In genomic region chr12:123936471-123936870, GRCh38 we compare ENCODE assay signal across 22 cellular contexts. TPM values are rescaled to one million over a fixed set of nuclear protein-coding genes. Genes with fewer than 3 reads are reported as not detected.
A peak's percentile ranks its signal among the peaks of the same experiment; 100 is the strongest.
DNase-seq lines count a peak whose midpoint lies in the region; ATAC-seq, FAIRE-seq and TF ChIP-seq lines count a peak whose summit lies in the region.
"Had no signal": no experiment of that assay in that cellular context is flagged by ENCODE, and none has a peak within 500 bp of the region (broad histone marks: within the 10 kb centered on the region; RNA-seq: fewer than 3 reads in every experiment).

No MANE protein-coding gene starts in this region.

- POLR2A ChIA-PET in activated CD4-positive, alpha-beta memory T cell treated with anti-CD3 and anti-CD28 coated beads, Interleukin-2, amount 10 ng/mL, durations not matched to agents 7 days and 5 days (lab: Charles Lee), result no interaction called here
- POLR2A ChIA-PET in GM10248 (lab: Yijun Ruan, JAX), result no interaction called here

- H3K36me3 Mint-ChIP-seq in activated CD8-positive, alpha-beta memory T cell treated with anti-CD3 and anti-CD28 coated beads, Interleukin-2, amount 10 ng/mL, durations not matched to agents 7 days and 5 days, result peaks cover 4% of the 10 kb centered on the region
- H3K36me3 Mint-ChIP-seq in CD4-positive, CD25-positive, alpha-beta regulatory T cell, result peaks cover 24% of the 10 kb centered on the region
- peaks cover 10% of the 10 kb centered on the region for H3K36me3 Mint-ChIP-seq in activated CD4-positive, alpha-beta memory T cell treated with anti-CD3 and anti-CD28 coated beads, Interleukin-2, amount 10 ng/mL, durations not matched to agents 7 days and 5 days (ENCODE audit: low read depth)

- no peak overlapping the region for H3K27ac ChIP-seq in CD4-positive, CD25-positive, alpha-beta regulatory T cell (ENCODE audit: insufficient read depth, low read length, poor library complexity, severe bottlenecking)
- no peak overlapping the region for H3K27ac ChIP-seq in kidney (ENCODE audit: low read depth in 2 of 2, low read length in 2 of 2)
- H3K27ac ChIP-seq: C4-2B, KMS-11, pancreas, thoracic aorta had no signal

- H3K27ac Mint-ChIP-seq in activated CD8-positive, alpha-beta memory T cell treated with anti-CD3 and anti-CD28 coated beads, Interleukin-2, amount 10 ng/mL, durations not matched to agents 7 days and 5 days, result peak overlapping the region; percentile 61
- H3K27ac Mint-ChIP-seq in CD4-positive, CD25-positive, alpha-beta regulatory T cell, result peak overlapping the region; percentile 26 to 86 (median 48)
- peak overlapping the region; percentile 44 for H3K27ac Mint-ChIP-seq in activated CD4-positive, alpha-beta memory T cell treated with anti-CD3 and anti-CD28 coated beads, Interleukin-2, amount 10 ng/mL, durations not matched to agents 7 days and 5 days

- FAIRE-seq in kidney (lab: Jason Lieb, UNC), result no peak
- FAIRE-seq: GM12878, H54, pancreas had no signal

- no peak overlapping the region for H3K4me3 ChIP-seq in CD4-positive, CD25-positive, alpha-beta regulatory T cell (ENCODE audit: low read depth, low read length)
- no peak overlapping the region for H3K4me3 ChIP-seq in kidney (ENCODE audit: low read length in 2 of 2)
- H3K4me3 ChIP-seq: GM12878, pancreas, thoracic aorta had no signal

- H3K27me3 Mint-ChIP-seq in activated CD8-positive, alpha-beta memory T cell treated with anti-CD3 and anti-CD28 coated beads, Interleukin-2, amount 10 ng/mL, durations not matched to agents 7 days and 5 days, result peaks cover 15% of the 10 kb centered on the region
- H3K27me3 Mint-ChIP-seq in CD4-positive, CD25-positive, alpha-beta regulatory T cell, result peaks cover 6% of the 10 kb centered on the region
- H3K27me3 Mint-ChIP-seq in activated CD4-positive, alpha-beta memory T cell treated with anti-CD3 and anti-CD28 coated beads, Interleukin-2, amount 10 ng/mL, durations not matched to agents 7 days and 5 days, result peaks cover 16% of the 10 kb centered on the region

- no peak for DNase-seq in activated CD8-positive, alpha-beta memory T cell treated with anti-CD3 and anti-CD28 coated beads, Interleukin-2, amount 10 ng/mL, durations not matched to agents 7 days and 5 days
- no peak for DNase-seq in activated CD8-positive, alpha-beta memory T cell treated with anti-CD3 and anti-CD28 coated beads for 24 hours
- no peak for DNase-seq in CD4-positive, CD25-positive, alpha-beta regulatory T cell
- DNase-seq in activated CD4-positive, alpha-beta memory T cell treated with anti-CD3 and anti-CD28 coated beads, Interleukin-2, amount 10 ng/mL, durations not matched to agents 7 days and 5 days, result no peak
- DNase-seq in kidney (peak; percentile 51), NOMO-1 treated with DMSO at 0.1 percent for 48 hours (lab: John Stamatoyannopoulos, UW; ENCODE audit: unreplicated experiment) (no peak), GM10248 (ENCODE audit: extremely low spot score) (no peak)
- DNase-seq: activated gamma-delta T cell; effector CD8-positive, alpha-beta T cell; mesenchymal stem cell; MV-4-11; NCI-H1694; NCI-H748 treated with DMSO at 0.1 percent for 48 hours; pancreas; Right ventricle myocardium superior; SW 1271 had no signal

- H3K9me3 ChIP-seq in CD4-positive, CD25-positive, alpha-beta regulatory T cell (ENCODE audit: control insufficient read depth in 2 of 2, low read length in 2 of 2), result no peaks in the 10 kb centered on the region
- no peaks in the 10 kb centered on the region for H3K9me3 ChIP-seq in kidney (ENCODE audit: control insufficient read depth in 1 of 2, low read length in 2 of 2)
- H3K9me3 ChIP-seq: pancreas, thoracic aorta had no signal

- no peak for ATAC-seq in activated CD8-positive, alpha-beta memory T cell treated with anti-CD3 and anti-CD28 coated beads, Interleukin-2, amount 10 ng/mL, durations not matched to agents 7 days and 5 days
- no peak for ATAC-seq in CD4-positive, CD25-positive, alpha-beta regulatory T cell (ENCODE audit: low read depth in 2 of 2)
- no peak for ATAC-seq in GM21529 (IDR thresholded peaks at IDR 0.05; ENCODE audit: unreplicated experiment)
- ATAC-seq: GM12878, pancreas had no signal

- TF ChIP-seq CTCF in kidney (IDR thresholded peaks at IDR 0.05; ENCODE audit: borderline replicate concordance, extremely low read depth, insufficient read depth) (no peak), GM10248 (IDR thresholded peaks at IDR 0.05; ENCODE audit: control extremely low read depth, extremely low read depth, low read depth, missing control alignments) (no peak)

- H3K9me3 Mint-ChIP-seq in activated CD8-positive, alpha-beta memory T cell treated with anti-CD3 and anti-CD28 coated beads, Interleukin-2, amount 10 ng/mL, durations not matched to agents 7 days and 5 days (ENCODE audit: low read depth), result no peaks in the 10 kb centered on the region
- H3K9me3 Mint-ChIP-seq in CD4-positive, CD25-positive, alpha-beta regulatory T cell, result peaks cover 0 to 1% (median 0%) of the 10 kb centered on the region in 7 donors
- H3K9me3 Mint-ChIP-seq in activated CD4-positive, alpha-beta memory T cell treated with anti-CD3 and anti-CD28 coated beads, Interleukin-2, amount 10 ng/mL, durations not matched to agents 7 days and 5 days, result no peaks in the 10 kb centered on the region

- H3K4me3 Mint-ChIP-seq in activated CD8-positive, alpha-beta memory T cell treated with anti-CD3 and anti-CD28 coated beads, Interleukin-2, amount 10 ng/mL, durations not matched to agents 7 days and 5 days, result no peak overlapping the region
- peak overlapping the region in 2 of 4 donors; percentile 70 to 80 for H3K4me3 Mint-ChIP-seq in CD4-positive, CD25-positive, alpha-beta regulatory T cell
- no peak overlapping the region for H3K4me3 Mint-ChIP-seq in activated CD4-positive, alpha-beta memory T cell treated with anti-CD3 and anti-CD28 coated beads, Interleukin-2, amount 10 ng/mL, durations not matched to agents 7 days and 5 days

- H3K27me3 ChIP-seq in CD4-positive, CD25-positive, alpha-beta regulatory T cell (ENCODE audit: control insufficient read depth, insufficient read depth, low read length), result peaks cover 8% of the 10 kb centered on the region
- H3K27me3 ChIP-seq: pancreas had no signal

- peaks cover 35% of the 10 kb centered on the region for H3K4me1 Mint-ChIP-seq in activated CD8-positive, alpha-beta memory T cell treated with anti-CD3 and anti-CD28 coated beads, Interleukin-2, amount 10 ng/mL, durations not matched to agents 7 days and 5 days
- peaks cover 6 to 42% (median 23%) of the 10 kb centered on the region in 4 donors for H3K4me1 Mint-ChIP-seq in CD4-positive, CD25-positive, alpha-beta regulatory T cell
- peaks cover 37% of the 10 kb centered on the region for H3K4me1 Mint-ChIP-seq in activated CD4-positive, alpha-beta memory T cell treated with anti-CD3 and anti-CD28 coated beads, Interleukin-2, amount 10 ng/mL, durations not matched to agents 7 days and 5 days

- H3K36me3 ChIP-seq in CD4-positive, CD25-positive, alpha-beta regulatory T cell (ENCODE audit: control insufficient read depth, insufficient read depth, low read length), result peaks cover 6% of the 10 kb centered on the region
- H3K36me3 ChIP-seq in kidney (ENCODE audit: control insufficient read depth in 1 of 2, insufficient read depth in 2 of 2, low read length in 2 of 2), result peaks cover 7% of the 10 kb centered on the region in 2 donors

- intact Hi-C loops in kidney (cut with DNase I), result no loop called here

- CTCF ChIA-PET in activated CD8-positive, alpha-beta memory T cell treated with anti-CD3 and anti-CD28 coated beads, Interleukin-2, amount 10 ng/mL, durations not matched to agents 7 days and 5 days (lab: Charles Lee), result no interaction called here
- CTCF ChIA-PET in activated CD4-positive, alpha-beta memory T cell treated with anti-CD3 and anti-CD28 coated beads, Interleukin-2, amount 10 ng/mL, durations not matched to agents 7 days and 5 days (lab: Charles Lee), result interaction anchor here (1.2 kb wide), 1 partner anchor 10 kb away, joined by 3 read pairs; no protein-coding TSS in a partner anchor
- CTCF ChIA-PET in GM10248 (lab: Yijun Ruan, JAX), result interaction anchor here (2.1 to 3.7 kb wide), 2 partner anchors 10 to 31 kb away, joined by 5 to 15 read pairs; no protein-coding TSS in a partner anchor

- H3K9ac ChIP-seq in kidney (ENCODE audit: low read length in 2 of 2), result no peak overlapping the region
- H3K9ac ChIP-seq: KMS-11 had no signal

- peaks cover 22% of the 10 kb centered on the region for H3K4me1 ChIP-seq in CD4-positive, CD25-positive, alpha-beta regulatory T cell (ENCODE audit: control insufficient read depth, insufficient read depth, low read length, poor library complexity, severe bottlenecking)
- peaks cover 0 to 3% of the 10 kb centered on the region in 2 donors for H3K4me1 ChIP-seq in kidney (ENCODE audit: control insufficient read depth in 1 of 2, insufficient read depth in 1 of 2, low read depth in 1 of 2, low read length in 2 of 2)
- H3K4me1 ChIP-seq: pancreas had no signal

RNA-seq across cellular contexts. Expression of gene CCDC92, which starts 36.2 kb away (rescaled TPM):
- total RNA-seq in activated CD8-positive, alpha-beta memory T cell treated with anti-CD3 and anti-CD28 coated beads, Interleukin-2, amount 10 ng/mL, durations not matched to agents 7 days and 5 days, result 10 to 100 TPM; 16.4 to 19.8 TPM
- 19.5 TPM for total RNA-seq in CD4-positive, CD25-positive, alpha-beta regulatory T cell
- 10 to 100 TPM; 12.9 to 24.1 (median 19.2) TPM for polyA plus RNA-seq in CD4-positive, CD25-positive, alpha-beta regulatory T cell
- total RNA-seq in activated CD4-positive, alpha-beta memory T cell treated with anti-CD3 and anti-CD28 coated beads, Interleukin-2, amount 10 ng/mL, durations not matched to agents 7 days and 5 days, result 10 to 100 TPM; 20.3 to 20.5 TPM
- 41.4 TPM for total RNA-seq in kidney
- 39.3 TPM for polyA plus RNA-seq in kidney (ENCODE audit: insufficient read depth, low read depth, low replicate concordance)

RNA-seq across cellular contexts. Expression of gene ZNF664, which starts 36.5 kb away (rescaled TPM):
- 10 to 100 TPM; 45.8 to 52.5 TPM for total RNA-seq in activated CD8-positive, alpha-beta memory T cell treated with anti-CD3 and anti-CD28 coated beads, Interleukin-2, amount 10 ng/mL, durations not matched to agents 7 days and 5 days
- total RNA-seq in CD4-positive, CD25-positive, alpha-beta regulatory T cell, result 24.5 TPM
- 10 to 100 TPM in 2 of 4 donors, 1 to 10 TPM in 2; 6.9 to 10.3 (median 9.5) TPM for polyA plus RNA-seq in CD4-positive, CD25-positive, alpha-beta regulatory T cell
- total RNA-seq in activated CD4-positive, alpha-beta memory T cell treated with anti-CD3 and anti-CD28 coated beads, Interleukin-2, amount 10 ng/mL, durations not matched to agents 7 days and 5 days, result 10 to 100 TPM; 42.5 to 43.4 TPM
- 104 TPM for total RNA-seq in kidney
- 44.9 TPM for polyA plus RNA-seq in kidney (ENCODE audit: insufficient read depth, low read depth, low replicate concordance)
